ENCODE assay signal across 11 cellular contexts in the genomic region with DNA sequence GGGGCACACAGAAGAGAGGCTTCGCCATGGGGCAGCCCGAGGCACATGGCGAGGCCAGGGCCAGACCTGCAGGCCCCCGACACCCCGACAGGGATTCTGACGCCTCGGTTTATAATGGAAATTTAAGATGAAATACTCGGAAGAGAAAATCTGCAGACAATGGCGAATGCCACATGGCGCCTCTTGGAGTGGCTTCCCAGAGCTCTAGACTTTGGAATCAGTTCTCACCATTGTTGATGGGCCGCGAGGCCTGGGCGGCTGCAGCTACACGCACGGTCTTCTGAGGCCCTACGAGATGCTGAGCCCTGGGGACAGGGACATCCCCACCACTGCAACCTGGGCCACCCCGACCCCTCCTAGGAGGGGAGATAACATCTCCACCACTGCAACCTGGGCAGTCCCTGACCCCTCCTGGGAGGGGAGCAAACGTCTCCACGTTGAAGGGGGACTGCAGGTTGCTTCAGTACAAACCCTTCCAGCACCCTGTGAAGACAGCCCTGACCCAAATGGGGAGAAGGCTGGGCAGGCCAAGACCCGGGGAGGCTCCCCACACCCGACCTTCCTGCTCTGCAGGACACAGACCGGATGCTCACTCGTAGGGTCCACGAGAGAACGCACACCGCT. TPM values are rescaled to one million over a fixed set of nuclear protein-coding genes. Genes with fewer than 3 reads are reported as not detected.
DNase-seq lines count a peak whose midpoint lies in the region; ATAC-seq and TF ChIP-seq lines count a peak whose summit lies in the region.
"Had no signal": no experiment of that assay in that cellular context is flagged by ENCODE, and none has a peak within 500 bp of the region (broad histone marks: within the 10 kb centered on the region; RNA-seq: fewer than 3 reads in every experiment).

No MANE protein-coding gene starts in this region.

- no peak overlapping the region for H2AFZ ChIP-seq in OCI-LY7 (ENCODE audit: low read length)

- no peaks in the 10 kb centered on the region for H3K27me3 ChIP-seq in lower lobe of right lung (ENCODE audit: low read depth)

- H3K9me3 Mint-ChIP-seq in stimulated activated naive CD8-positive, alpha-beta T cell treated with anti-CD3 and anti-CD28 coated beads, Interleukin-15, amount 100 ng/mL, for 72 hours = no peaks in the 10 kb centered on the region
- no peaks in the 10 kb centered on the region for H3K9me3 Mint-ChIP-seq in stimulated activated memory B cell treated with anti-CD40 and anti-IgM and Interleukin-4, amounts not matched to agents 10 μg/mL and 1 μg/mL and 100 μg/mL, for 72 hours

- intact Hi-C loops in lower lobe of right lung (cut with DNase I) (no loop called here), OCI-LY7 (cut with micrococcal nuclease; ENCODE audit: unreplicated experiment) (no loop called here)

- ATAC-seq in stimulated activated naive CD8-positive, alpha-beta T cell treated with anti-CD3 and anti-CD28 coated beads, Interleukin-15, amount 100 ng/mL, for 72 hours = peak; percentile 34
- no peak for ATAC-seq in stimulated activated naive CD8-positive, alpha-beta T cell treated with anti-CD3 and anti-CD28 coated beads, Interleukin-15, Interleukin-2, amounts not matched to agents 100 U/mL and 50 U/mL, for 24 hours
- peak; percentile 50 for ATAC-seq in stimulated activated memory B cell treated with anti-CD40 and anti-IgM and Interleukin-4, amounts not matched to agents 10 μg/mL and 1 μg/mL and 100 μg/mL, for 72 hours
- no peak for ATAC-seq in lower lobe of right lung
- ATAC-seq: GM12878 had no signal

- H3K79me2 ChIP-seq in OCI-LY7 (ENCODE audit: insufficient read depth, low read depth, low read length) = no peaks in the 10 kb centered on the region

- TF ChIP-seq CTCF in lower lobe of right lung (IDR thresholded peaks at IDR 0.05) = no peak
- TF ChIP-seq CTCF in OCI-LY7 (conservative IDR thresholded peaks at IDR 0.05; ENCODE audit: low read length) = no peak

- H3K9me2 ChIP-seq in OCI-LY7 (ENCODE audit: insufficient read depth, low read length) = no peaks in the 10 kb centered on the region

- peaks cover 40% of the 10 kb centered on the region for H3K36me3 Mint-ChIP-seq in stimulated activated memory B cell treated with anti-CD40 and anti-IgM and Interleukin-4, amounts not matched to agents 10 μg/mL and 1 μg/mL and 100 μg/mL, for 72 hours

- H3K9me3 ChIP-seq in lower lobe of right lung (no peaks in the 10 kb centered on the region), OCI-LY7 (ENCODE audit: low read length) (no peaks in the 10 kb centered on the region)

- no TSS peak for BruUV-seq in OCI-LY7 (replicated peaks; lab: Mats Ljungman, UMichigan)

- H3K4me2 ChIP-seq in OCI-LY7 (ENCODE audit: low read length) = no peak overlapping the region

- CTCF ChIA-PET in OCI-LY7 (lab: Charles Lee; ENCODE audit: unreplicated experiment) = no interaction called here

- H3K36me3 ChIP-seq in lower lobe of right lung (peaks cover 14% of the 10 kb centered on the region), OCI-LY7 (ENCODE audit: insufficient read depth, low read length) (peaks cover 7% of the 10 kb centered on the region; the same call in 1 of the 2 replicates)

- H3K4me3 ChIP-seq in lower lobe of right lung (no peak overlapping the region), OCI-LY7 (ENCODE audit: low read depth, low read length, poor library complexity, severe bottlenecking) (no peak overlapping the region)
- H3K4me3 ChIP-seq: GM12878 had no signal

- no peak overlapping the region for H3K4me3 Mint-ChIP-seq in stimulated activated naive CD8-positive, alpha-beta T cell treated with anti-CD3 and anti-CD28 coated beads, Interleukin-15, amount 100 ng/mL, for 72 hours
- H3K4me3 Mint-ChIP-seq in stimulated activated memory B cell treated with anti-CD40 and anti-IgM and Interleukin-4, amounts not matched to agents 10 μg/mL and 1 μg/mL and 100 μg/mL, for 72 hours = no peak overlapping the region
- H3K4me3 Mint-ChIP-seq: CD4-positive, alpha-beta memory T cell had no signal

- no peaks in the 10 kb centered on the region for H3K27me3 Mint-ChIP-seq in stimulated activated naive CD8-positive, alpha-beta T cell treated with anti-CD3 and anti-CD28 coated beads, Interleukin-15, amount 100 ng/mL, for 72 hours
- H3K27me3 Mint-ChIP-seq in stimulated activated memory B cell treated with anti-CD40 and anti-IgM and Interleukin-4, amounts not matched to agents 10 μg/mL and 1 μg/mL and 100 μg/mL, for 72 hours = no peaks in the 10 kb centered on the region
- H3K27me3 Mint-ChIP-seq: CD4-positive, alpha-beta memory T cell had no signal

- POLR2A ChIA-PET in OCI-LY7 (lab: Charles Lee) = no interaction called here

- H3K27ac Mint-ChIP-seq in stimulated activated naive CD8-positive, alpha-beta T cell treated with anti-CD3 and anti-CD28 coated beads, Interleukin-15, amount 100 ng/mL, for 72 hours = peak overlapping the region in 1 of 2 donors; percentile 87
- no peak overlapping the region for H3K27ac Mint-ChIP-seq in stimulated activated memory B cell treated with anti-CD40 and anti-IgM and Interleukin-4, amounts not matched to agents 10 μg/mL and 1 μg/mL and 100 μg/mL, for 72 hours

- H3K27ac ChIP-seq in cingulate gyrus (ENCODE audit: low read depth, low read length) = peak overlapping the region; percentile 99
- no peak overlapping the region for H3K27ac ChIP-seq in lower lobe of right lung
- H3K27ac ChIP-seq in OCI-LY7 (ENCODE audit: low read depth, low read length, poor library complexity, severe bottlenecking) = no peak overlapping the region
- H3K27ac ChIP-seq: C4-2B had no signal

- DNase-seq in stimulated activated naive CD8-positive, alpha-beta T cell treated with anti-CD3 and anti-CD28 coated beads, Interleukin-15, amount 100 ng/mL, for 72 hours = no peak
- DNase-seq in stimulated activated naive CD8-positive, alpha-beta T cell treated with anti-CD3 and anti-CD28 coated beads, Interleukin-15, Interleukin-2, amounts not matched to agents 100 U/mL and 50 U/mL, for 24 hours = no peak
- DNase-seq in lower lobe of right lung (no peak), OCI-LY7 (ENCODE audit: low spot score) (no peak), hippocampal formation (lab: John Stamatoyannopoulos, UW) (no peak)
- DNase-seq: CD4-positive, alpha-beta memory T cell; DMS79 had no signal

- H3K4me1 Mint-ChIP-seq in stimulated activated naive CD8-positive, alpha-beta T cell treated with anti-CD3 and anti-CD28 coated beads, Interleukin-15, amount 100 ng/mL, for 72 hours = no peaks in the 10 kb centered on the region
- H3K4me1 Mint-ChIP-seq in stimulated activated memory B cell treated with anti-CD40 and anti-IgM and Interleukin-4, amounts not matched to agents 10 μg/mL and 1 μg/mL and 100 μg/mL, for 72 hours = no peaks in the 10 kb centered on the region
- H3K4me1 Mint-ChIP-seq: CD4-positive, alpha-beta memory T cell had no signal

- H3K4me1 ChIP-seq in lower lobe of right lung = no peaks in the 10 kb centered on the region
- no peaks in the 10 kb centered on the region for H3K4me1 ChIP-seq in OCI-LY7 (ENCODE audit: insufficient read depth, low read length, poor library complexity, severe bottlenecking)

- H4K20me1 ChIP-seq in OCI-LY7 (ENCODE audit: insufficient read depth, low read length) = no peaks in the 10 kb centered on the region

RNA-seq across cellular contexts. Expression of gene LMF1, which starts 56.9 kb away (rescaled TPM):
- total RNA-seq in lower lobe of right lung (23.8 TPM), OCI-LY7 (2022) (31.4 and 32.8 TPM in 2 replicates)
- 5.8 and 17.0 TPM in 2 replicates for total RNA-seq in OCI-LY7 (2014; rRNA removed; shearing (Covaris generic))

Comparison
In these comparisons a context has a peak if more than half of its experiments do, and no peak if none do; other contexts are left out.
1. ATAC-seq: peak in stimulated activated naive CD8-positive, alpha-beta T cell treated with anti-CD3 and anti-CD28 coated beads, Interleukin-15, amount 100 ng/mL, for 72 hours (single experiment) and stimulated activated memory B cell treated with anti-CD40 and anti-IgM and Interleukin-4, amounts not matched to agents 10 μg/mL and 1 μg/mL and 100 μg/mL, for 72 hours (single experiment); none in stimulated activated naive CD8-positive, alpha-beta T cell treated with anti-CD3 and anti-CD28 coated beads, Interleukin-15, Interleukin-2, amounts not matched to agents 100 U/mL and 50 U/mL, for 24 hours (single experiment) and lower lobe of right lung (0 of 2).